Comparison of ENCODE assay signal across 14 cellular contexts in the genomic region with DNA sequence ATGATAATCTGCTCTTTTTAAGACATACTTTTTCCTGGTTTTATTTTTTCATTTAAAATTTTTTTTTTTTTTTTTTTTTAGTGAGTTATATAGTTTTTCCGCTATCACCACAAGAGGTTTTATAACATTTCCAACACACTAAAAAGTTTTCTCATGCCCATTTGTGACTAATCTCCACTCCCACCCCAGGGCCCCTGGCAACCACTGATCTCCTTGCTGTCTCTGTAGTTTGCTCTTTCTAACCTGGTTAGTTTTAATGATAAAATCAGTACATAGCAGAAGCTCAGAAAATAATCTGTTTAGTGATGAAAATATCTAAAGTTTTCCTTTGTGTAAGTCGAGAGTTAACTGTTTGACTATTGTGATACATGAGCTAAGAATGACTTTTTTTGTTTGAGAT. TPM values are rescaled to one million over a fixed set of nuclear protein-coding genes. Genes with fewer than 3 reads are reported as not detected.
DNase-seq lines count a peak whose midpoint lies in the region; ATAC-seq lines count a peak whose summit lies in the region.
"Had no signal": no experiment of that assay in that cellular context is flagged by ENCODE, and none has a peak within 500 bp of the region (broad histone marks: within the 10 kb centered on the region; RNA-seq: fewer than 3 reads in every experiment).

No MANE protein-coding gene starts in this region.

- CTCF ChIA-PET in activated CD4-positive, alpha-beta memory T cell treated with anti-CD3 and anti-CD28 coated beads for 36 hours (lab: Charles Lee), result interaction anchor here (1.3 kb wide), 1 partner anchor 12 kb away, joined by 4 read pairs; no protein-coding TSS in a partner anchor
- CTCF ChIA-PET in activated CD4-positive, alpha-beta memory T cell treated with anti-CD3 and anti-CD28 coated beads, Interleukin-2, amount 10 ng/mL, durations not matched to agents 7 days and 5 days (lab: Charles Lee), result interaction anchor here (0.6 to 1.7 kb wide), 4 partner anchors 14 to 94 kb away, joined by 3 to 8 read pairs (median 6); no protein-coding TSS in a partner anchor

- H3K27ac Mint-ChIP-seq in activated CD4-positive, alpha-beta memory T cell treated with anti-CD3 and anti-CD28 coated beads for 36 hours, result no peak overlapping the region
- no peak overlapping the region for H3K27ac Mint-ChIP-seq in activated CD4-positive, alpha-beta memory T cell treated with anti-CD3 and anti-CD28 coated beads, Interleukin-2, amount 10 ng/mL, durations not matched to agents 7 days and 5 days
- peak overlapping the region; percentile 28 for H3K27ac Mint-ChIP-seq in stimulated activated naive CD8-positive, alpha-beta T cell treated with anti-CD3 and anti-CD28 coated beads, Interleukin-15, Interleukin-2, amounts not matched to agents 100 ng/mL and 50 ng/mL, for 24 hours
- H3K27ac Mint-ChIP-seq in effector memory CD8-positive, alpha-beta T cell, result peak overlapping the region; percentile 67 to 83

- H3K4me1 Mint-ChIP-seq in activated CD4-positive, alpha-beta memory T cell treated with anti-CD3 and anti-CD28 coated beads for 36 hours (ENCODE audit: low read depth), result peaks cover 11% of the 10 kb centered on the region
- peaks cover 11% of the 10 kb centered on the region for H3K4me1 Mint-ChIP-seq in activated CD4-positive, alpha-beta memory T cell treated with anti-CD3 and anti-CD28 coated beads, Interleukin-2, amount 10 ng/mL, durations not matched to agents 7 days and 5 days
- peaks cover 13% of the 10 kb centered on the region for H3K4me1 Mint-ChIP-seq in stimulated activated naive CD8-positive, alpha-beta T cell treated with anti-CD3 and anti-CD28 coated beads, Interleukin-15, Interleukin-2, amounts not matched to agents 100 ng/mL and 50 ng/mL, for 24 hours (ENCODE audit: low read depth)
- H3K4me1 Mint-ChIP-seq in effector memory CD8-positive, alpha-beta T cell (ENCODE audit: low read depth in 2 of 2), result peaks cover 3 to 15% of the 10 kb centered on the region in 2 donors

- POLR2A ChIA-PET in activated CD4-positive, alpha-beta memory T cell treated with anti-CD3 and anti-CD28 coated beads for 36 hours (lab: Charles Lee), result no interaction called here
- POLR2A ChIA-PET in activated CD4-positive, alpha-beta memory T cell treated with anti-CD3 and anti-CD28 coated beads, Interleukin-2, amount 10 ng/mL, durations not matched to agents 7 days and 5 days (lab: Charles Lee), result no interaction called here

- intact Hi-C loops in activated CD4-positive, alpha-beta memory T cell treated with anti-CD3 and anti-CD28 coated beads for 36 hours (cut with micrococcal nuclease), result loop anchor here (2.0 kb wide), 1 partner anchor 23 kb away; no protein-coding TSS in a partner anchor

- no peak for ATAC-seq in stimulated activated naive CD8-positive, alpha-beta T cell treated with anti-CD3 and anti-CD28 coated beads, Interleukin-15, Interleukin-2, amounts not matched to agents 100 U/mL and 50 U/mL, for 24 hours
- ATAC-seq in effector memory CD8-positive, alpha-beta T cell (replicated peaks), result no peak
- ATAC-seq: A549 had no signal

- DNase-seq in activated CD4-positive, alpha-beta memory T cell treated with anti-CD3 and anti-CD28 coated beads for 36 hours, result peak; percentile 23
- no peak for DNase-seq in activated CD4-positive, alpha-beta memory T cell treated with anti-CD3 and anti-CD28 coated beads, Interleukin-2, amount 10 ng/mL, durations not matched to agents 7 days and 5 days
- no peak for DNase-seq in stimulated activated naive CD8-positive, alpha-beta T cell treated with anti-CD3 and anti-CD28 coated beads, Interleukin-15, Interleukin-2, amounts not matched to agents 100 U/mL and 50 U/mL, for 24 hours
- DNase-seq in effector memory CD8-positive, alpha-beta T cell, result no peak
- no peak for DNase-seq in effector CD4-positive, alpha-beta T cell
- DNase-seq in T-helper 1 cell, result no peak
- DNase-seq: DND-41, GOT3, NCI-H1105 treated with DMSO at 0.1 percent for 48 hours, NCI-H187 treated with DMSO at 0.1 percent for 48 hours, NCI-H446, NCI-H69 had no signal

- H3K36me3 Mint-ChIP-seq in activated CD4-positive, alpha-beta memory T cell treated with anti-CD3 and anti-CD28 coated beads for 36 hours, result peaks cover 34% of the 10 kb centered on the region
- H3K36me3 Mint-ChIP-seq in activated CD4-positive, alpha-beta memory T cell treated with anti-CD3 and anti-CD28 coated beads, Interleukin-2, amount 10 ng/mL, durations not matched to agents 7 days and 5 days (ENCODE audit: low read depth), result peaks cover 42% of the 10 kb centered on the region
- H3K36me3 Mint-ChIP-seq in stimulated activated naive CD8-positive, alpha-beta T cell treated with anti-CD3 and anti-CD28 coated beads, Interleukin-15, Interleukin-2, amounts not matched to agents 100 ng/mL and 50 ng/mL, for 24 hours (ENCODE audit: low read depth), result peaks cover 63% of the 10 kb centered on the region
- peaks cover 74% of the 10 kb centered on the region for H3K36me3 Mint-ChIP-seq in effector memory CD8-positive, alpha-beta T cell (ENCODE audit: insufficient read depth)

- H3K27me3 Mint-ChIP-seq in activated CD4-positive, alpha-beta memory T cell treated with anti-CD3 and anti-CD28 coated beads for 36 hours, result no peaks in the 10 kb centered on the region
- H3K27me3 Mint-ChIP-seq in activated CD4-positive, alpha-beta memory T cell treated with anti-CD3 and anti-CD28 coated beads, Interleukin-2, amount 10 ng/mL, durations not matched to agents 7 days and 5 days, result no peaks in the 10 kb centered on the region
- no peaks in the 10 kb centered on the region for H3K27me3 Mint-ChIP-seq in stimulated activated naive CD8-positive, alpha-beta T cell treated with anti-CD3 and anti-CD28 coated beads, Interleukin-15, Interleukin-2, amounts not matched to agents 100 ng/mL and 50 ng/mL, for 24 hours
- H3K27me3 Mint-ChIP-seq in effector memory CD8-positive, alpha-beta T cell, result no peaks in the 10 kb centered on the region

- H3K4me3 Mint-ChIP-seq in activated CD4-positive, alpha-beta memory T cell treated with anti-CD3 and anti-CD28 coated beads for 36 hours, result no peak overlapping the region
- H3K4me3 Mint-ChIP-seq in activated CD4-positive, alpha-beta memory T cell treated with anti-CD3 and anti-CD28 coated beads, Interleukin-2, amount 10 ng/mL, durations not matched to agents 7 days and 5 days, result no peak overlapping the region
- no peak overlapping the region for H3K4me3 Mint-ChIP-seq in stimulated activated naive CD8-positive, alpha-beta T cell treated with anti-CD3 and anti-CD28 coated beads, Interleukin-15, Interleukin-2, amounts not matched to agents 100 ng/mL and 50 ng/mL, for 24 hours
- no peak overlapping the region for H3K4me3 Mint-ChIP-seq in effector memory CD8-positive, alpha-beta T cell

- no peaks in the 10 kb centered on the region for H3K9me3 Mint-ChIP-seq in activated CD4-positive, alpha-beta memory T cell treated with anti-CD3 and anti-CD28 coated beads for 36 hours
- no peaks in the 10 kb centered on the region for H3K9me3 Mint-ChIP-seq in activated CD4-positive, alpha-beta memory T cell treated with anti-CD3 and anti-CD28 coated beads, Interleukin-2, amount 10 ng/mL, durations not matched to agents 7 days and 5 days
- H3K9me3 Mint-ChIP-seq in stimulated activated naive CD8-positive, alpha-beta T cell treated with anti-CD3 and anti-CD28 coated beads, Interleukin-15, Interleukin-2, amounts not matched to agents 100 ng/mL and 50 ng/mL, for 24 hours, result no peaks in the 10 kb centered on the region
- no peaks in the 10 kb centered on the region for H3K9me3 Mint-ChIP-seq in effector memory CD8-positive, alpha-beta T cell

RNA-seq across cellular contexts. Expression of a gene that starts 41.8 kb away (rescaled TPM):
- 10 to 100 TPM; 77.6 to 79.2 TPM for total RNA-seq in activated CD4-positive, alpha-beta memory T cell treated with anti-CD3 and anti-CD28 coated beads for 36 hours
- total RNA-seq in activated CD4-positive, alpha-beta memory T cell treated with anti-CD3 and anti-CD28 coated beads, Interleukin-2, amount 10 ng/mL, durations not matched to agents 7 days and 5 days, result 10 to 100 TPM; 54.9 to 55.5 TPM

RNA-seq across cellular contexts. Expression of a gene that starts 46.2 kb away (rescaled TPM):
- total RNA-seq in activated CD4-positive, alpha-beta memory T cell treated with anti-CD3 and anti-CD28 coated beads for 36 hours, result 10 to 100 TPM; 20.5 to 25.8 TPM
- total RNA-seq in activated CD4-positive, alpha-beta memory T cell treated with anti-CD3 and anti-CD28 coated beads, Interleukin-2, amount 10 ng/mL, durations not matched to agents 7 days and 5 days, result 10 to 100 TPM; 19.1 to 20.6 TPM

Comparison
In these comparisons a context has a peak if more than half of its experiments do, and no peak if none do; other contexts are left out.
1. H3K27ac Mint-ChIP-seq: peak in stimulated activated naive CD8-positive, alpha-beta T cell treated with anti-CD3 and anti-CD28 coated beads, Interleukin-15, Interleukin-2, amounts not matched to agents 100 ng/mL and 50 ng/mL, for 24 hours (single experiment) and effector memory CD8-positive, alpha-beta T cell (2 of 2); none in activated CD4-positive, alpha-beta memory T cell treated with anti-CD3 and anti-CD28 coated beads for 36 hours (single experiment) and activated CD4-positive, alpha-beta memory T cell treated with anti-CD3 and anti-CD28 coated beads, Interleukin-2, amount 10 ng/mL, durations not matched to agents 7 days and 5 days (single experiment).